ENCODE assay signal across 26 cellular contexts in the genomic region with DNA sequence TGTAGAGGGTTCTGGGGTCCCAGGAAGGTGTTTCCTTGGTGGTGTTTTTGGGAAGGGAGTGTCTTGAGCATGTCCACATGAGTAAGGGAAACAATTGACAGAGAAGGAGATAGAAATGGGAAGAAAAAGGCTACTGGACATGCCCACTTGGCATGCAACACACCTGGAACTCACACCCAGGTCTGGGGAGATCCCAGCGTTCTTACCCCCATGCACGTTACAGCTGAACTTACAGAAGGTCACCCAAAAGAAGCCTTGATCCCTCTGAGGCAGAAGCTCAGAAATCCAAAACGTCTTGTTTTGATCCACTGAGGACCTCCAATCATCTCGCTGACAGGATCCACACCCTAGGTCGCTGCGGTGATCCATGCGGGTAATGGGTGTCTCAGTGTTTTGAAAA.
"Had no signal": no experiment of that assay in that cellular context is flagged by ENCODE, and none has a peak within 500 bp of the region (broad histone marks: within the 10 kb centered on the region; RNA-seq: fewer than 3 reads in every experiment).

No MANE protein-coding gene starts in this region.

- H3K27me3 Mint-ChIP-seq: activated CD4-positive, alpha-beta T cell treated with anti-CD3 and anti-CD28 coated beads, Interleukin-2, amount 10 ng/mL, durations not matched to agents 7 days and 5 days had no signal

- H3K4me3 Mint-ChIP-seq: activated CD4-positive, alpha-beta memory T cell treated with anti-CD3 and anti-CD28 coated beads for 36 hours; activated CD4-positive, alpha-beta T cell treated with anti-CD3 and anti-CD28 coated beads, Interleukin-2, amount 10 ng/mL, durations not matched to agents 7 days and 5 days; activated naive CD8-positive, alpha-beta T cell treated with anti-CD3 and anti-CD28 coated beads, Interleukin-2, amount 50 U/mL, for 24 hours; activated T-cell treated with anti-CD3 and anti-CD28 coated beads, Interleukin-2, amount 50 U/mL, for 24 hours; T-cell had no signal

- H3K4me3 ChIP-seq: ascending aorta, body of pancreas, SK-N-MC had no signal

- H3K9me3 Mint-ChIP-seq: T-cell had no signal

- H3K27ac ChIP-seq: ascending aorta, body of pancreas, KMS-11, SK-N-MC, VCaP had no signal

- H3K27me3 ChIP-seq: ascending aorta, body of pancreas had no signal

- H3K9me3 ChIP-seq: ascending aorta, body of pancreas had no signal

- H3K36me3 Mint-ChIP-seq: activated CD4-positive, alpha-beta memory T cell treated with anti-CD3 and anti-CD28 coated beads for 36 hours had no signal

- H3K4me2 ChIP-seq: KMS-11 had no signal

- H3K27ac Mint-ChIP-seq: activated CD4-positive, alpha-beta memory T cell treated with anti-CD3 and anti-CD28 coated beads for 36 hours; activated CD4-positive, alpha-beta T cell treated with anti-CD3 and anti-CD28 coated beads, Interleukin-2, amount 10 ng/mL, durations not matched to agents 7 days and 5 days; activated naive CD4-positive, alpha-beta T cell treated with anti-CD3 and anti-CD28 coated beads, Interleukin-2, amount 50 U/mL, for 72 hours; activated naive CD8-positive, alpha-beta T cell treated with anti-CD3 and anti-CD28 coated beads, Interleukin-2, amount 50 U/mL, for 24 hours; activated T-cell treated with anti-CD3 and anti-CD28 coated beads, Interleukin-2, amount 50 U/mL, for 24 hours; T-cell had no signal

- H3K4me1 ChIP-seq: ascending aorta had no signal

- DNase-seq: activated CD4-positive, alpha-beta memory T cell treated with anti-CD3 and anti-CD28 coated beads for 36 hours; activated CD4-positive, alpha-beta T cell treated with anti-CD3 and anti-CD28 coated beads, Interleukin-2, amount 10 ng/mL, durations not matched to agents 7 days and 5 days; activated CD4-positive, CD25-positive, alpha-beta regulatory T cell; activated effector memory CD4-positive, alpha-beta T cell treated with anti-CD3 and anti-CD28 coated beads, Interleukin-2, amount 50 U/mL, for 16 hours; activated naive CD4-positive, alpha-beta T cell treated with Interleukin-2 at 50 U/mL for 16 hours; activated naive CD8-positive, alpha-beta T cell treated with anti-CD3 and anti-CD28 coated beads, Interleukin-2, amount 50 U/mL, for 24 hours; activated T-cell treated with anti-CD3 and anti-CD28 coated beads, Interleukin-2, amount 50 U/mL, for 24 hours; amniotic stem cell; body of pancreas; NCI-H1092; NCI-H1417 treated with DMSO at 0.1 percent for 48 hours; NCI-H1694; NCI-H2029; NCI-H345; NCI-H69; NK-92 treated with Interleukin-12 subunit alpha and Interleukin-12 subunit beta, amount 100 ng/mL, for 24 hours; OCI-M1; RPMI8226; T-cell; T-helper 2 cell had no signal

- ATAC-seq: activated naive CD4-positive, alpha-beta T cell treated with anti-CD3 and anti-CD28 coated beads, Interleukin-2, amount 50 U/mL, for 72 hours; activated naive CD8-positive, alpha-beta T cell treated with anti-CD3 and anti-CD28 coated beads, Interleukin-2, amount 50 U/mL, for 24 hours; body of pancreas; Right ventricle myocardium inferior; T-cell had no signal
